In the genomic region with DNA sequence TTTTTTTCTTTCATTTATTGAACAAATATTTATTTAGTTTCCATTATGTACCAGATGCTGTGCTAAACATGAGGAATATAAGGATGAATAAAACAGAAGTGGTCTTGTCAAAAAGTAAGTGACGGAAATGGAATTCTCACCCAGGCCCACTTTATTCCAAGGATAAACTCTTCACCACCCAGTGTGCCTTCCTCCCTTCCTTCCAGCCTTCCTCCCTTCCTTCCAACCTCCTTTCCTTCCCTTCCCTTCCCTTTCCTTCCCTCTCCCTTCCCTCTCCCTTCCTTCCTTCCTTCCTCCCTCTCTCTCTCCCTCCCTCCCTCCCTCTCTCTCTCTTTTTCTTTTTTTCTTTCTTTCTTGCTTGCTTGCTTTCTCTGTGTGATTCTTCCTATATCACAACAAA, we compare ENCODE assay signal across 37 cellular contexts.
"Had no signal": no experiment of that assay in that cellular context is flagged by ENCODE, and none has a peak within 500 bp of the region (broad histone marks: within the 10 kb centered on the region; RNA-seq: fewer than 3 reads in every experiment).

No MANE protein-coding gene starts in this region.

- H3K36me3 ChIP-seq: ascending aorta, cardiac muscle cell had no signal

- H3K9me3 Mint-ChIP-seq: activated CD4-positive, alpha-beta memory T cell treated with anti-CD3 and anti-CD28 coated beads, Interleukin-2, amount 10 ng/mL, durations not matched to agents 7 days and 5 days; activated CD4-positive, alpha-beta T cell treated with anti-CD3 and anti-CD28 coated beads, Interleukin-2, amount 10 ng/mL, durations not matched to agents 7 days and 5 days; activated naive CD4-positive, alpha-beta T cell treated with anti-CD3 and anti-CD28 coated beads, Interleukin-2, amount 10 ng/mL, durations not matched to agents 7 days and 5 days; activated naive CD4-positive, alpha-beta T cell treated with anti-CD3 and anti-CD28 coated beads, Interleukin-2, amount 50 U/mL, for 24 hours; activated naive CD8-positive, alpha-beta T cell treated with anti-CD3 and anti-CD28 coated beads, Interleukin-2, amount 10 ng/mL, durations not matched to agents 7 days and 5 days; activated naive CD8-positive, alpha-beta T cell treated with anti-CD3 and anti-CD28 coated beads, Interleukin-2, amount 50 U/mL, for 24 hours; activated T-cell treated with anti-CD3 and anti-CD28 coated beads, Interleukin-2, amount 50 U/mL, for 24 hours; activated T-helper 2 cell treated with anti-CD3 and anti-CD28 coated beads, Interferon-gamma antibody, Interleukin-2, Interleukin-4, amounts not matched to agents 10 μg/mL and 5 μg/mL and 100 μg/mL, durations not matched to agents 14 hours and 24 hours and 36 hours; brain; T-helper 1 cell treated with Interleukin-12 subunit alpha and Interleukin-12 subunit beta and Interleukin-4 antibody, amounts not matched to agents 30 μg/mL and 1 μg/mL, for 36 hours; T-helper 2 cell treated with Interferon-gamma antibody and Interleukin-4, amounts not matched to agents 5 μg/mL and 100 μg/mL, for 36 hours had no signal

- H3K27me3 Mint-ChIP-seq: activated CD4-positive, alpha-beta memory T cell treated with anti-CD3 and anti-CD28 coated beads, Interleukin-2, amount 10 ng/mL, durations not matched to agents 7 days and 5 days; activated CD4-positive, alpha-beta T cell treated with anti-CD3 and anti-CD28 coated beads, Interleukin-2, amount 10 ng/mL, durations not matched to agents 7 days and 5 days; activated CD8-positive, alpha-beta memory T cell treated with anti-CD3 and anti-CD28 coated beads, Interleukin-2, amount 10 ng/mL, durations not matched to agents 7 days and 5 days; activated naive CD4-positive, alpha-beta T cell treated with anti-CD3 and anti-CD28 coated beads, Interleukin-2, amount 10 ng/mL, durations not matched to agents 7 days and 5 days; activated naive CD8-positive, alpha-beta T cell treated with anti-CD3 and anti-CD28 coated beads, Interleukin-2, amount 10 ng/mL, durations not matched to agents 7 days and 5 days; activated naive CD8-positive, alpha-beta T cell treated with anti-CD3 and anti-CD28 coated beads, Interleukin-2, amount 50 U/mL, for 24 hours; brain; central memory CD8-positive, alpha-beta T cell had no signal

- H3K4me3 ChIP-seq: ascending aorta, cardiac muscle cell had no signal

- H3K27ac ChIP-seq: ascending aorta, cardiac muscle cell, VCaP had no signal

- DNase-seq: activated CD4-positive, alpha-beta memory T cell treated with anti-CD3 and anti-CD28 coated beads, Interleukin-2, amount 10 ng/mL, durations not matched to agents 7 days and 5 days; activated CD4-positive, alpha-beta T cell treated with anti-CD3 and anti-CD28 coated beads for 1 hour; activated CD4-positive, alpha-beta T cell treated with anti-CD3 and anti-CD28 coated beads for 36 hours; activated CD4-positive, alpha-beta T cell treated with anti-CD3 and anti-CD28 coated beads for 48 hours; activated CD4-positive, alpha-beta T cell treated with anti-CD3 and anti-CD28 coated beads, Interleukin-2, amount 10 ng/mL, durations not matched to agents 7 days and 5 days; activated CD4-positive, alpha-beta T cell treated with anti-CD3 and anti-CD28 coated beads, Interleukin-2, amount 50 U/mL, for 48 hours; activated CD4-positive, CD25-positive, alpha-beta regulatory T cell; activated CD8-positive, alpha-beta memory T cell treated with anti-CD3 and anti-CD28 coated beads for 24 hours; activated CD8-positive, alpha-beta memory T cell treated with anti-CD3 and anti-CD28 coated beads, Interleukin-2, amount 10 ng/mL, durations not matched to agents 7 days and 5 days; activated CD8-positive, alpha-beta memory T cell treated with anti-CD3 and anti-CD28 coated beads, Interleukin-2, amount 50 U/mL, for 48 hours; activated CD8-positive, alpha-beta T cell treated with anti-CD3 and anti-CD28 coated beads, Interleukin-2, amount 10 ng/mL, durations not matched to agents 7 days and 5 days; activated effector memory CD4-positive, alpha-beta T cell treated with Interleukin-2 at 50 U/mL for 16 hours; activated gamma-delta T cell; activated naive CD4-positive, alpha-beta T cell treated with anti-CD3 and anti-CD28 coated beads, Interleukin-2, amount 10 ng/mL, durations not matched to agents 7 days and 5 days; activated naive CD4-positive, alpha-beta T cell treated with Interleukin-2 at 50 U/mL for 16 hours; activated naive CD8-positive, alpha-beta T cell treated with anti-CD3 and anti-CD28 coated beads, Interleukin-2, amount 10 ng/mL, durations not matched to agents 7 days and 5 days; activated naive CD8-positive, alpha-beta T cell treated with anti-CD3 and anti-CD28 coated beads, Interleukin-2, amount 50 U/mL, for 24 hours; activated T-cell treated with anti-CD3 and anti-CD28 coated beads, Interleukin-2, amount 50 U/mL, for 24 hours; activated T-cell treated with anti-CD3 and anti-CD28 coated beads, Interleukin-2, amount 50 U/mL, for 48 hours; amygdala; anterior cingulate cortex; caudate nucleus; cerebellar nuclear complex; T-helper 1 cell; T-helper 2 cell; T-helper 9 cell had no signal

- ATAC-seq: activated CD4-positive, alpha-beta T cell treated with anti-CD3 and anti-CD28 coated beads for 36 hours; activated CD4-positive, CD25-positive, alpha-beta regulatory T cell treated with anti-CD3 and anti-CD28 coated beads, Interleukin-2, amount 50 U/mL, for 24 hours; activated CD8-positive, alpha-beta memory T cell treated with anti-CD3 and anti-CD28 coated beads, Interleukin-2, amount 10 ng/mL, durations not matched to agents 7 days and 5 days; activated CD8-positive, alpha-beta T cell treated with anti-CD3 and anti-CD28 coated beads, Interleukin-2, amount 10 ng/mL, durations not matched to agents 7 days and 5 days; activated naive CD8-positive, alpha-beta T cell treated with anti-CD3 and anti-CD28 coated beads, Interleukin-2, amount 50 U/mL, for 24 hours had no signal

- H3K36me3 Mint-ChIP-seq: activated CD8-positive, alpha-beta memory T cell treated with anti-CD3 and anti-CD28 coated beads, Interleukin-2, amount 10 ng/mL, durations not matched to agents 7 days and 5 days; activated naive CD4-positive, alpha-beta T cell treated with anti-CD3 and anti-CD28 coated beads, Interleukin-2, amount 10 ng/mL, durations not matched to agents 7 days and 5 days; activated naive CD4-positive, alpha-beta T cell treated with anti-CD3 and anti-CD28 coated beads, Interleukin-2, amount 50 U/mL, for 24 hours; activated naive CD8-positive, alpha-beta T cell; activated naive CD8-positive, alpha-beta T cell treated with anti-CD3 and anti-CD28 coated beads, Interleukin-2, amount 10 ng/mL, durations not matched to agents 7 days and 5 days; brain had no signal

- H3K4me3 Mint-ChIP-seq: activated CD4-positive, alpha-beta memory T cell treated with anti-CD3 and anti-CD28 coated beads, Interleukin-2, amount 10 ng/mL, durations not matched to agents 7 days and 5 days; activated CD4-positive, alpha-beta T cell treated with anti-CD3 and anti-CD28 coated beads for 36 hours; activated CD4-positive, alpha-beta T cell treated with anti-CD3 and anti-CD28 coated beads, Interleukin-2, amount 10 ng/mL, durations not matched to agents 7 days and 5 days; activated CD8-positive, alpha-beta memory T cell treated with anti-CD3 and anti-CD28 coated beads, Interleukin-2, amount 10 ng/mL, durations not matched to agents 7 days and 5 days; activated CD8-positive, alpha-beta T cell treated with anti-CD3 and anti-CD28 coated beads, Interleukin-2, amount 10 ng/mL, durations not matched to agents 7 days and 5 days; activated naive CD4-positive, alpha-beta T cell treated with anti-CD3 and anti-CD28 coated beads, Interleukin-2, amount 10 ng/mL, durations not matched to agents 7 days and 5 days; activated naive CD4-positive, alpha-beta T cell treated with anti-CD3 and anti-CD28 coated beads, Interleukin-2, amount 50 U/mL, for 24 hours; activated naive CD8-positive, alpha-beta T cell; activated naive CD8-positive, alpha-beta T cell treated with anti-CD3 and anti-CD28 coated beads, Interleukin-2, amount 10 ng/mL, durations not matched to agents 7 days and 5 days; activated naive CD8-positive, alpha-beta T cell treated with anti-CD3 and anti-CD28 coated beads, Interleukin-2, amount 50 U/mL, for 24 hours; activated T-cell treated with anti-CD3 and anti-CD28 coated beads, Interleukin-2, amount 50 U/mL, for 24 hours; brain; central memory CD8-positive, alpha-beta T cell; T-helper 1 cell treated with Interleukin-12 subunit alpha and Interleukin-12 subunit beta and Interleukin-4 antibody, amounts not matched to agents 30 μg/mL and 1 μg/mL, for 36 hours; T-helper 2 cell treated with Interferon-gamma antibody and Interleukin-4, amounts not matched to agents 5 μg/mL and 100 μg/mL, for 36 hours had no signal

- H3K9me3 ChIP-seq: ascending aorta had no signal

- H3K27me3 ChIP-seq: ascending aorta, cardiac muscle cell had no signal

- H3K27ac Mint-ChIP-seq: activated CD4-positive, alpha-beta memory T cell treated with anti-CD3 and anti-CD28 coated beads, Interleukin-2, amount 10 ng/mL, durations not matched to agents 7 days and 5 days; activated CD4-positive, alpha-beta T cell treated with anti-CD3 and anti-CD28 coated beads for 36 hours; activated CD4-positive, alpha-beta T cell treated with anti-CD3 and anti-CD28 coated beads, Interleukin-2, amount 10 ng/mL, durations not matched to agents 7 days and 5 days; activated CD8-positive, alpha-beta memory T cell treated with anti-CD3 and anti-CD28 coated beads, Interleukin-2, amount 10 ng/mL, durations not matched to agents 7 days and 5 days; activated CD8-positive, alpha-beta T cell treated with anti-CD3 and anti-CD28 coated beads, Interleukin-2, amount 10 ng/mL, durations not matched to agents 7 days and 5 days; activated naive CD4-positive, alpha-beta T cell treated with anti-CD3 and anti-CD28 coated beads, Interleukin-2, amount 10 ng/mL, durations not matched to agents 7 days and 5 days; activated naive CD8-positive, alpha-beta T cell; activated naive CD8-positive, alpha-beta T cell treated with anti-CD3 and anti-CD28 coated beads, Interleukin-2, amount 10 ng/mL, durations not matched to agents 7 days and 5 days; activated naive CD8-positive, alpha-beta T cell treated with anti-CD3 and anti-CD28 coated beads, Interleukin-2, amount 50 U/mL, for 24 hours; activated T-cell treated with anti-CD3 and anti-CD28 coated beads, Interleukin-2, amount 50 U/mL, for 24 hours; activated T-helper 2 cell treated with anti-CD3 and anti-CD28 coated beads, Interferon-gamma antibody, Interleukin-2, Interleukin-4, amounts not matched to agents 10 μg/mL and 5 μg/mL and 100 μg/mL, durations not matched to agents 14 hours and 24 hours and 36 hours; brain; T-helper 1 cell treated with Interleukin-12 subunit alpha and Interleukin-12 subunit beta and Interleukin-4 antibody, amounts not matched to agents 30 μg/mL and 1 μg/mL, for 36 hours; T-helper 2 cell treated with Interferon-gamma antibody and Interleukin-4, amounts not matched to agents 5 μg/mL and 100 μg/mL, for 36 hours had no signal

- H3K4me1 ChIP-seq: ascending aorta had no signal

- H3K4me1 Mint-ChIP-seq: activated CD4-positive, alpha-beta memory T cell treated with anti-CD3 and anti-CD28 coated beads, Interleukin-2, amount 10 ng/mL, durations not matched to agents 7 days and 5 days; activated CD4-positive, alpha-beta T cell treated with anti-CD3 and anti-CD28 coated beads for 36 hours; activated CD4-positive, alpha-beta T cell treated with anti-CD3 and anti-CD28 coated beads, Interleukin-2, amount 10 ng/mL, durations not matched to agents 7 days and 5 days; activated CD8-positive, alpha-beta memory T cell treated with anti-CD3 and anti-CD28 coated beads, Interleukin-2, amount 10 ng/mL, durations not matched to agents 7 days and 5 days; activated naive CD4-positive, alpha-beta T cell treated with anti-CD3 and anti-CD28 coated beads, Interleukin-2, amount 10 ng/mL, durations not matched to agents 7 days and 5 days; activated naive CD8-positive, alpha-beta T cell treated with anti-CD3 and anti-CD28 coated beads, Interleukin-2, amount 10 ng/mL, durations not matched to agents 7 days and 5 days; brain; central memory CD8-positive, alpha-beta T cell had no signal
